27 cellular contexts compared by ENCODE assay signal in genomic region chr1:23431431-23431830, GRCh38.
"Had no signal": no experiment of that assay in that cellular context is flagged by ENCODE, and none has a peak within 500 bp of the region (broad histone marks: within the 10 kb centered on the region; RNA-seq: fewer than 3 reads in every experiment).

No MANE protein-coding gene starts in this region.

- H3K4me1 ChIP-seq: testis, thyroid gland, tibial artery, upper lobe of right lung, uterus, vagina had no signal

- H3K27ac ChIP-seq: stomach, suprapubic skin, testis, thoracic aorta, thyroid gland, tibial artery, tibial nerve, transverse colon, upper lobe of left lung, upper lobe of right lung, uterus, vagina had no signal

- H3K4me3 ChIP-seq: stomach, suprapubic skin, testis, thoracic aorta, thyroid gland, tibial artery, tibial nerve, transverse colon, upper lobe of left lung, upper lobe of right lung, uterus, vagina had no signal

- DNase-seq: stimulated activated CD4-positive, alpha-beta T cell treated with anti-CD3 and anti-CD28 coated beads, Interleukin-2, amount 100 ng/mL, for 48 hours; stimulated activated CD4-positive, alpha-beta T cell treated with anti-CD3 and anti-CD28 coated beads, Interleukin-4, amount 100 ng/mL, for 1 hour; stimulated activated CD4-positive, alpha-beta T cell treated with anti-CD3 and anti-CD28 coated beads, Interleukin-4, amount 100 ng/mL, for 24 hours; stimulated activated CD4-positive, alpha-beta T cell treated with anti-CD3 and anti-CD28 coated beads, Interleukin-4, amount 100 ng/mL, for 4 hours; stimulated activated CD8-positive, alpha-beta memory T cell treated with anti-CD3 and anti-CD28 coated beads, Interleukin-4, amount 100 ng/mL, for 48 hours; stimulated activated naive B cell treated with anti-CD40 and anti-IgM and Interleukin-4, amounts not matched to agents 10 μg/mL and 1 μg/mL and 100 μg/mL, for 72 hours; stimulated activated naive CD4-positive, alpha-beta T cell; stimulated activated naive CD4-positive, alpha-beta T cell treated with Interleukin-2 at 50 U/mL for 16 hours; stimulated activated naive CD8-positive, alpha-beta T cell treated with anti-CD3 and anti-CD28 coated beads, Interleukin-15, amount 100 ng/mL, for 72 hours; stimulated activated naive CD8-positive, alpha-beta T cell treated with anti-CD3 and anti-CD28 coated beads, Interleukin-15, Interleukin-2, amounts not matched to agents 100 U/mL and 50 U/mL, for 24 hours; stomach; substantia nigra; testis; thyroid gland; tibial artery; transverse colon; trophoblast cell; upper lobe of left lung; upper lobe of right lung; uterus had no signal

- H3K36me3 ChIP-seq: uterus had no signal

- ATAC-seq: stimulated activated effector memory CD8-positive, alpha-beta T cell treated with anti-CD3 and anti-CD28 coated beads, Interleukin-12 subunit alpha, Interleukin-12 subunit beta, amount 100 ng/mL, for 72 hours; stimulated activated memory B cell treated with anti-CD40 and anti-IgM and Interleukin-4, amounts not matched to agents 10 μg/mL and 1 μg/mL and 100 μg/mL, for 72 hours; stimulated activated naive B cell treated with anti-CD40 and anti-IgM and Interleukin-4, amounts not matched to agents 10 μg/mL and 1 μg/mL and 100 μg/mL, for 72 hours; stimulated activated naive CD8-positive, alpha-beta T cell treated with anti-CD3 and anti-CD28 coated beads, Interleukin-15, amount 100 ng/mL, for 72 hours; stimulated activated naive CD8-positive, alpha-beta T cell treated with anti-CD3 and anti-CD28 coated beads, Interleukin-15, Interleukin-2, amounts not matched to agents 100 U/mL and 50 U/mL, for 24 hours; upper lobe of right lung had no signal

- FAIRE-seq: urothelium cell line had no signal

- H3K27me3 ChIP-seq: stomach, suprapubic skin, testis, thyroid gland, tibial artery, tibial nerve, transverse colon, upper lobe of left lung, upper lobe of right lung, uterus, vagina had no signal

- H3K9me3 ChIP-seq: stomach, suprapubic skin, testis, thoracic aorta, thyroid gland, tibial artery, tibial nerve, transverse colon, upper lobe of left lung, upper lobe of right lung, uterus, vagina had no signal
